11 cellular contexts compared by ENCODE assay signal in genomic region chr19:2221250-2221831, GRCh38. TPM values are rescaled to one million over a fixed set of nuclear protein-coding genes. Genes with fewer than 3 reads are reported as not detected.
DNase-seq lines count a peak whose midpoint lies in the region; ATAC-seq and TF ChIP-seq lines count a peak whose summit lies in the region.
"Had no signal": no experiment of that assay in that cellular context is flagged by ENCODE, and none has a peak within 500 bp of the region (broad histone marks: within the 10 kb centered on the region; RNA-seq: fewer than 3 reads in every experiment).

No MANE protein-coding gene starts in this region.

- H4K91ac ChIP-seq in mesenchymal stem cell (ENCODE audit: low read length): peak overlapping the region; percentile 11

- H3K27ac ChIP-seq in adrenal gland (peak overlapping the region in 4 of 5 donors; percentile 11 to 79 (median 73)), mesenchymal stem cell (ENCODE audit: low read length, poor library complexity, severe bottlenecking) (peak overlapping the region; percentile 56), transverse colon (no peak overlapping the region)

- H3K9ac ChIP-seq in mesenchymal stem cell (ENCODE audit: low read length): peak overlapping the region; percentile 49

- no peak overlapping the region for H2BK120ac ChIP-seq in mesenchymal stem cell (ENCODE audit: low read depth, low read length)

- H3K4me3 ChIP-seq in adrenal gland (no peak overlapping the region), mesenchymal stem cell (ENCODE audit: insufficient read depth in 1 of 2, low read depth in 1 of 2, low read length in 2 of 2) (no peak overlapping the region), transverse colon (no peak overlapping the region)
- H3K4me3 ChIP-seq: coronary artery, stomach had no signal

- H3K18ac ChIP-seq in mesenchymal stem cell (ENCODE audit: low read depth in 1 of 2, low read length in 2 of 2): no peak overlapping the region

- H3K23ac ChIP-seq in mesenchymal stem cell (ENCODE audit: low read length in 2 of 2): no peak overlapping the region

- TF ChIP-seq POLR2A in adrenal gland (IDR thresholded peaks at IDR 0.05): no peak
- no peak for TF ChIP-seq POLR2A in transverse colon (IDR thresholded peaks at IDR 0.05)

- ATAC-seq in GM18861 (IDR thresholded peaks at IDR 0.05; ENCODE audit: unreplicated experiment): no peak

- no peak overlapping the region for H2BK15ac ChIP-seq in mesenchymal stem cell (ENCODE audit: low read depth, poor library complexity, severe bottlenecking)

- no peak overlapping the region for H2AFZ ChIP-seq in mesenchymal stem cell (ENCODE audit: low read depth, low read length)

- no peak overlapping the region for H3K4ac ChIP-seq in mesenchymal stem cell (ENCODE audit: low read depth in 1 of 2, low read length in 2 of 2)

- no peak overlapping the region for H2BK5ac ChIP-seq in mesenchymal stem cell (ENCODE audit: low read depth, low read length, poor library complexity, severe bottlenecking)

- peaks cover 0 to 75% of the 10 kb centered on the region in 2 donors for H3K36me3 ChIP-seq in adrenal gland (replicated peaks in 1 of 2)
- H3K36me3 ChIP-seq in mesenchymal stem cell (ENCODE audit: control insufficient read depth in 1 of 2, insufficient read depth in 2 of 2, low read depth in 1 of 2, low read length in 2 of 2): peaks cover 87 to 89% of the 10 kb centered on the region in 2 experiments
- peaks cover 0 to 15% (median 4%) of the 10 kb centered on the region in 4 donors for H3K36me3 ChIP-seq in transverse colon

- peak overlapping the region; percentile 7 for H4K8ac ChIP-seq in mesenchymal stem cell (ENCODE audit: low read length)

- no peak overlapping the region for H2AK5ac ChIP-seq in mesenchymal stem cell (ENCODE audit: low read length, severe bottlenecking)

- H3K9me3 ChIP-seq in adrenal gland (replicated peaks in 1 of 3) (no peaks in the 10 kb centered on the region), mesenchymal stem cell (ENCODE audit: control insufficient read depth, low read length) (no peaks in the 10 kb centered on the region), transverse colon (no peaks in the 10 kb centered on the region)
- H3K9me3 ChIP-seq: stomach had no signal

- H3K4me2 ChIP-seq in mesenchymal stem cell (ENCODE audit: low read length, poor library complexity, severe bottlenecking): peak overlapping the region; percentile 19

- intact Hi-C loops in adrenal gland (cut with DNase I): no loop called here
- intact Hi-C loops in transverse colon (cut with DNase I; ENCODE audit: low total_unique reads): loop anchor here (5.0 kb wide), 1 partner anchor 64 kb away; no protein-coding TSS in a partner anchor

- WGBS in adrenal gland, 4 donors: 40 to 52% (median 44%) methylated on average over 6 to 20 of the region's 20 CpGs
- WGBS in mesenchymal stem cell: 84% methylated on average over 20 of the region's 20 CpGs
- 87% methylated on average over 10 of the region's 20 CpGs; no CpG with 5 or more reads in 1 of the 2 donors for WGBS in transverse colon (ENCODE audit: low coverage in 1 of 2), 2 donors

- no peak overlapping the region for H2BK12ac ChIP-seq in mesenchymal stem cell (ENCODE audit: low read length in 2 of 2)

- TF ChIP-seq CTCF in adrenal gland (IDR thresholded peaks at IDR 0.05) (peak in 1 of 6 experiments; percentile 10), transverse colon (IDR thresholded peaks at IDR 0.05) (no peak)

- H3K27me3 ChIP-seq in adrenal gland (no peaks in the 10 kb centered on the region), mesenchymal stem cell (ENCODE audit: control insufficient read depth in 1 of 2, insufficient read depth in 1 of 2, low read length in 2 of 2) (no peaks in the 10 kb centered on the region), transverse colon (no peaks in the 10 kb centered on the region)
- H3K27me3 ChIP-seq: stomach had no signal

- H3K4me1 ChIP-seq in adrenal gland (replicated peaks in 1 of 2): peaks cover 10 to 18% of the 10 kb centered on the region in 2 donors
- peaks cover 36% of the 10 kb centered on the region for H3K4me1 ChIP-seq in mesenchymal stem cell (ENCODE audit: control insufficient read depth, insufficient read depth, low read depth, low read length)
- no peaks in the 10 kb centered on the region for H3K4me1 ChIP-seq in transverse colon

- no peak overlapping the region for H3K14ac ChIP-seq in mesenchymal stem cell (ENCODE audit: low read length in 2 of 2)

- peaks cover 41% of the 10 kb centered on the region for H3K79me1 ChIP-seq in mesenchymal stem cell (replicated peaks; ENCODE audit: low read length, poor library complexity, severe bottlenecking)

- TF ChIP-seq EP300 in transverse colon (IDR thresholded peaks at IDR 0.05; ENCODE audit: low read depth): no peak

- peak; percentile 82 for DNase-seq in ELR (ENCODE audit: low read depth)
- DNase-seq in adrenal gland: peak in 6 of 7 donors; percentile 73 to 85 (median 78)
- DNase-seq in mesenchymal stem cell: peak; percentile 54
- DNase-seq in transverse colon: no peak
- DNase-seq in GOT3 (lab: John Stamatoyannopoulos, UW): no peak
- DNase-seq: activated CD4-positive, alpha-beta T cell treated with anti-CD3 and anti-CD28 coated beads, Interleukin-2, amount 50 U/mL, for 1 hour; activated gamma-delta T cell treated with Interleukin-2 at 50 U/mL for 16 hours; C1 segment of cervical spinal cord; stomach had no signal

- in situ Hi-C loops in transverse colon (cut with MboI; ENCODE audit: low pct_ligation_motif_present in 1 of 4, low pct_unique_long_range_greater_than_20kb in 1 of 4, low sequenced_read_pairs in 3 of 4): no loop called here

RNA-seq across cellular contexts. Expression of gene PLEKHJ1, which starts 14.8 kb away (rescaled TPM):
- total RNA-seq in adrenal gland (10 to 100 TPM; 58.1 to 85.1 (median 71.7) TPM), transverse colon (100 to 1,000 TPM; 184 to 332 (median 254) TPM)
- polyA plus RNA-seq in adrenal gland: 10 to 100 TPM; 18.1 to 82.9 (median 69.7) TPM
- polyA plus RNA-seq in mesenchymal stem cell (2013, experiment 1 of 2): 53.7 TPM
- 52.9 TPM for polyA plus RNA-seq in mesenchymal stem cell (2013, experiment 2 of 2)

RNA-seq across cellular contexts. Expression of gene SF3A2, which starts 15.3 kb away (rescaled TPM):
- total RNA-seq in adrenal gland (10 to 100 TPM; 17.7 to 64.3 (median 28.2) TPM), transverse colon (10 to 100 TPM; 35.8 to 54.6 (median 41.6) TPM)
- 100 to 1,000 TPM in 1 of 3 donors, 10 to 100 TPM in 1, 1 to 10 TPM in 1; 3.9 to 110 (median 52.7) TPM for polyA plus RNA-seq in adrenal gland
- 66.8 TPM for polyA plus RNA-seq in mesenchymal stem cell (2013, experiment 1 of 2)
- 60.7 TPM for polyA plus RNA-seq in mesenchymal stem cell (2013, experiment 2 of 2)

RNA-seq across cellular contexts. Expression of gene AMH, which starts 27.8 kb away (rescaled TPM):
- 1 to 10 TPM in 2 of 8 donors, under 1 TPM in 3, not detected in 3; 0.36 to 1.5 (median 0.42) TPM for total RNA-seq in adrenal gland
- polyA plus RNA-seq in adrenal gland: 1 to 10 TPM in 2 of 3 donors, not detected in 1; 1.8 to 4.6 TPM
- 3.1 TPM for polyA plus RNA-seq in mesenchymal stem cell (2013, experiment 1 of 2)
- 3.1 TPM for polyA plus RNA-seq in mesenchymal stem cell (2013, experiment 2 of 2)
- 1 to 10 TPM in 2 of 4 donors, not detected in 2; 1.1 to 3.5 TPM for total RNA-seq in transverse colon

RNA-seq across cellular contexts. Expression of gene JSRP1, which starts 34.9 kb away (rescaled TPM):
- total RNA-seq in adrenal gland (under 1 TPM in 2 of 8 donors, not detected in 6; 0.54 to 0.84 TPM), transverse colon (1 to 10 TPM in 1 of 4 donors, not detected in 3; 5.6 TPM)
- 1 to 10 TPM in 1 of 3 donors, under 1 TPM in 2; 0.71 to 1.1 (median 0.82) TPM for polyA plus RNA-seq in adrenal gland
- polyA plus RNA-seq in mesenchymal stem cell (2013, experiment 1 of 2): 0.17 TPM
- 0.10 TPM for polyA plus RNA-seq in mesenchymal stem cell (2013, experiment 2 of 2)

RNA-seq across cellular contexts. Expression of gene DOT1L, which starts 57.6 kb away (rescaled TPM):
- total RNA-seq in adrenal gland (10 to 100 TPM in 7 of 8 donors, 1 to 10 TPM in 1; 5.8 to 98.9 (median 20.8) TPM), transverse colon (100 to 1,000 TPM in 1 of 4 donors, 10 to 100 TPM in 3; 27.3 to 122 (median 47.0) TPM)
- 10 to 100 TPM in 2 of 3 donors, 1 to 10 TPM in 1; 6.8 to 39.2 (median 13.6) TPM for polyA plus RNA-seq in adrenal gland
- 8.7 TPM for polyA plus RNA-seq in mesenchymal stem cell (2013, experiment 1 of 2)
- 8.0 TPM for polyA plus RNA-seq in mesenchymal stem cell (2013, experiment 2 of 2)

Comparison
In these comparisons a context has a peak if more than half of its experiments do, and no peak if none do; other contexts are left out.
1. DNase-seq: peak in ELR (single experiment), adrenal gland (6 of 7) and mesenchymal stem cell (single experiment); none in transverse colon (single experiment) and GOT3 (single experiment).
2. H3K27ac ChIP-seq: peak in adrenal gland (4 of 5) and mesenchymal stem cell (single experiment); none in transverse colon (0 of 4).